Comparison of ENCODE assay signal across 13 cellular contexts in the genomic region with DNA sequence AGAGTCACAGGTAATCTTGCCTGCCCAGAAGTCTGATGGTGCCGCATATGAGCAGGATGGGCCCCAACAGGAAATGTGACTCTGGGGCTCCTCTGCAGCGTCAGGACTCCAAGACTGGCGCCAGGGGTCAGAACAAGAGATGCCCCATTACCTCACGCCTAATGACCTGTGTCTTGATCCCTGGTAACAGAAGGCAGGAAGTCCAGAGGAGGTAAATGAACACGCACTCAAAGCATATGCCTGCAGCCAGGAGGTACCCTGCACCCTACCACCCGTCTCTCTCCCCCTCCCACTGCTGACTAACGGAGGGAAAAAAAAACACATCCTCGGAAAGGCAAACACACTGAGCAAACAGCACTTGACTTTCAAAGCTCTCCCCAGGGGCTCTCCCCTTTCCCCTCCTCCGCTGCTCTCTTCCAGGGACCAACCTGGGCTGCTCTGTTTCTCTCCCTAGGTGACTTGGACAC. TPM values are rescaled to one million over a fixed set of nuclear protein-coding genes. Genes with fewer than 3 reads are reported as not detected.
DNase-seq lines count a peak whose midpoint lies in the region; ATAC-seq lines count a peak whose summit lies in the region.
"Had no signal": no experiment of that assay in that cellular context is flagged by ENCODE, and none has a peak within 500 bp of the region (broad histone marks: within the 10 kb centered on the region; RNA-seq: fewer than 3 reads in every experiment).

No MANE protein-coding gene starts in this region.

- no peak overlapping the region for H3K27ac ChIP-seq in right cardiac atrium (ENCODE audit: low read length)
- H3K27ac ChIP-seq: Peyer's patch, VCaP had no signal

- H3K4me3 ChIP-seq in right cardiac atrium (ENCODE audit: low read length), result no peak overlapping the region
- H3K4me3 ChIP-seq: Peyer's patch had no signal

- DNase-seq in COR-L47 (lab: John Stamatoyannopoulos, UW) (peak; percentile 86), NCI-H1092 treated with DMSO at 0.1 percent for 48 hours (lab: John Stamatoyannopoulos, UW) (peak; percentile 99), NCI-H748 (lab: John Stamatoyannopoulos, UW; ENCODE audit: unreplicated experiment) (peak; percentile 89), left lobe of liver (ENCODE audit: low spot score) (no peak), right cardiac atrium (no peak), COLO829 (ENCODE audit: low spot score) (no peak), A172 (ENCODE audit: low spot score) (no peak)
- no peak for DNase-seq in stimulated activated CD4-positive, alpha-beta T cell treated with anti-CD3 and anti-CD28 coated beads, Interleukin-2, amount 100 ng/mL, for 48 hours
- DNase-seq: BE2C; effector memory CD8-positive, alpha-beta T cell; Peyer's patch had no signal

- H3K27me3 ChIP-seq in right cardiac atrium (ENCODE audit: control insufficient read depth, insufficient read depth), result no peaks in the 10 kb centered on the region
- H3K27me3 ChIP-seq: BE2C, Peyer's patch had no signal

- WGBS in right cardiac atrium, result 27% methylated on average over 9 of the region's 9 CpGs

- peak; percentile 26 for ATAC-seq in left lobe of liver
- ATAC-seq in right cardiac atrium, result no peak
- ATAC-seq: effector memory CD8-positive, alpha-beta T cell had no signal

- intact Hi-C loops in right cardiac atrium (cut with DNase I), result no loop called here

- H3K9me3 ChIP-seq in right cardiac atrium (ENCODE audit: control insufficient read depth, low read length), result no peaks in the 10 kb centered on the region
- H3K9me3 ChIP-seq: BE2C, Peyer's patch had no signal

- H3K4me1 ChIP-seq in right cardiac atrium (ENCODE audit: control insufficient read depth, insufficient read depth, low read length), result no peaks in the 10 kb centered on the region
- H3K4me1 ChIP-seq: BE2C, Peyer's patch had no signal

RNA-seq across cellular contexts. Expression of a gene that starts 37.3 kb away (rescaled TPM):
- total RNA-seq in left lobe of liver (0.83 TPM), right cardiac atrium (1 to 10 TPM in 3 of 4 donors, under 1 TPM in 1; 0.61 to 6.8 (median 3.3) TPM)
- polyA plus RNA-seq in right cardiac atrium, result 6.4 TPM
- total RNA-seq in A172 (2014; rRNA removed; shearing (Covaris generic)), result not detected in 2 replicates
- total RNA-seq: LHCN-M2 had no signal

RNA-seq across cellular contexts. Expression of a gene that starts 50.9 kb away (rescaled TPM):
- total RNA-seq in left lobe of liver, result 4.0 TPM
- 10 to 100 TPM in 3 of 4 donors, 1 to 10 TPM in 1; 9.2 to 33.1 (median 25.2) TPM for total RNA-seq in right cardiac atrium
- 18.6 TPM for polyA plus RNA-seq in right cardiac atrium
- 0.09 and 0.26 TPM in 2 replicates for total RNA-seq in A172 (2014; rRNA removed; shearing (Covaris generic))

Comparison
In these comparisons a context has a peak if more than half of its experiments do, and no peak if none do; other contexts are left out.
1. DNase-seq: peak in COR-L47 (single experiment), NCI-H1092 treated with DMSO at 0.1 percent for 48 hours (single experiment) and NCI-H748 (single experiment); none in left lobe of liver (single experiment), stimulated activated CD4-positive, alpha-beta T cell treated with anti-CD3 and anti-CD28 coated beads, Interleukin-2, amount 100 ng/mL, for 48 hours (0 of 2), right cardiac atrium (0 of 3), COLO829 (single experiment) and A172 (single experiment).